ENCODE assay signal across 12 cellular contexts in genomic region chr17:17538417-17539391, GRCh38. TPM values are rescaled to one million over a fixed set of nuclear protein-coding genes. Genes with fewer than 3 reads are reported as not detected.
DNase-seq lines count a peak whose midpoint lies in the region; ATAC-seq and TF ChIP-seq lines count a peak whose summit lies in the region.
"Had no signal": no experiment of that assay in that cellular context is flagged by ENCODE, and none has a peak within 500 bp of the region (broad histone marks: within the 10 kb centered on the region; RNA-seq: fewer than 3 reads in every experiment).

No MANE protein-coding gene starts in this region.

- H3K27me3 ChIP-seq in MM.1S (replicated peaks; ENCODE audit: insufficient read depth, low read length), result no peaks in the 10 kb centered on the region
- no peaks in the 10 kb centered on the region for H3K27me3 ChIP-seq in CD4-positive, alpha-beta T cell (ENCODE audit: control insufficient read depth, insufficient read depth, low read length)

- H3K9me3 ChIP-seq in mucosa of descending colon (no peaks in the 10 kb centered on the region), MM.1S (replicated peaks; ENCODE audit: insufficient read depth, low read length) (no peaks in the 10 kb centered on the region)
- H3K9me3 ChIP-seq in CD4-positive, alpha-beta T cell (ENCODE audit: control insufficient read depth, low read length), result no peaks in the 10 kb centered on the region

- TF ChIP-seq CTCF in VCaP (conservative IDR thresholded peaks at IDR 0.05) (no peak), mucosa of descending colon (IDR thresholded peaks at IDR 0.05) (no peak), MM.1S (IDR thresholded peaks at IDR 0.05; ENCODE audit: low read length) (no peak)
- TF ChIP-seq CTCF in CD4-positive, alpha-beta T cell (IDR thresholded peaks at IDR 0.05), result no peak

- peak; percentile 73 for DNase-seq in DMS153 treated with DMSO at 0.1 percent for 48 hours (lab: John Stamatoyannopoulos, UW; ENCODE audit: unreplicated experiment)
- peak; percentile 97 for DNase-seq in NCI-H146 treated with DMSO at 0.1 percent for 48 hours (lab: John Stamatoyannopoulos, UW; ENCODE audit: unreplicated experiment)
- peak in 2 of 3 donors; percentile 52 to 82 for DNase-seq in mucosa of descending colon
- DNase-seq in kidney tubule cell (ENCODE audit: low spot score), result no peak
- no peak for DNase-seq in MM.1S
- no peak for DNase-seq in activated naive CD4-positive, alpha-beta T cell treated with anti-CD3 and anti-CD28 coated beads, Interleukin-2, amount 50 U/mL, for 72 hours (ENCODE audit: low spot score in 2 of 2)
- DNase-seq in CD4-positive, alpha-beta T cell, result no peak
- DNase-seq: activated CD4-positive, alpha-beta T cell treated with anti-CD3 and anti-CD28 coated beads for 48 hours; activated naive CD8-positive, alpha-beta T cell treated with anti-CD3 and anti-CD28 coated beads, Interleukin-2, amount 10 ng/mL, durations not matched to agents 7 days and 5 days; EL; stimulated activated CD4-positive, alpha-beta T cell treated with anti-CD3 and anti-CD28 coated beads, Interleukin-2, amount 100 ng/mL, for 24 hours had no signal

- no peak overlapping the region for H2AFZ ChIP-seq in MM.1S (ENCODE audit: low read length)

- H3K4me2 ChIP-seq in MM.1S (ENCODE audit: low read depth, low read length), result no peak overlapping the region

- intact Hi-C loops in mucosa of descending colon (cut with DNase I, micrococcal nuclease), result no loop called here
- intact Hi-C loops in CD4-positive, alpha-beta T cell (cut with DNase I, micrococcal nuclease), result no loop called here

- peaks cover 29% of the 10 kb centered on the region for H3K4me1 ChIP-seq in mucosa of descending colon (ENCODE audit: low read depth)
- H3K4me1 ChIP-seq in MM.1S (ENCODE audit: low read length), result no peaks in the 10 kb centered on the region

- ATAC-seq in mucosa of descending colon, result peak; percentile 82
- ATAC-seq in activated naive CD4-positive, alpha-beta T cell treated with anti-CD3 and anti-CD28 coated beads, Interleukin-2, amount 50 U/mL, for 72 hours, result no peak
- ATAC-seq in CD4-positive, alpha-beta T cell (ENCODE audit: poor library complexity), result no peak

- H3K27ac ChIP-seq in VCaP, result peak overlapping the region; percentile 97
- H3K27ac ChIP-seq in MM.1S (ENCODE audit: low read length), result no peak overlapping the region
- H3K27ac ChIP-seq in CD4-positive, alpha-beta T cell (ENCODE audit: low read depth, low read length), result no peak overlapping the region

- POLR2A ChIA-PET in CD4-positive, alpha-beta T cell (lab: Charles Lee), result no interaction called here

- no peaks in the 10 kb centered on the region for H3F3A ChIP-seq in MM.1S (ENCODE audit: insufficient read depth, low read length)

- no peak overlapping the region for H3K4me3 Mint-ChIP-seq in CD4-positive, alpha-beta T cell
- H3K4me3 Mint-ChIP-seq: activated naive CD8-positive, alpha-beta T cell treated with anti-CD3 and anti-CD28 coated beads, Interleukin-2, amount 10 ng/mL, durations not matched to agents 7 days and 5 days had no signal

- H3K9me3 Mint-ChIP-seq in activated naive CD4-positive, alpha-beta T cell treated with anti-CD3 and anti-CD28 coated beads, Interleukin-2, amount 50 U/mL, for 72 hours, result no peaks in the 10 kb centered on the region
- no peaks in the 10 kb centered on the region for H3K9me3 Mint-ChIP-seq in CD4-positive, alpha-beta T cell
- H3K9me3 Mint-ChIP-seq: activated naive CD8-positive, alpha-beta T cell treated with anti-CD3 and anti-CD28 coated beads, Interleukin-2, amount 10 ng/mL, durations not matched to agents 7 days and 5 days had no signal

- H4K20me1 ChIP-seq in MM.1S (ENCODE audit: insufficient read depth, low read length), result no peaks in the 10 kb centered on the region

- H3K27ac Mint-ChIP-seq in activated naive CD4-positive, alpha-beta T cell treated with anti-CD3 and anti-CD28 coated beads, Interleukin-2, amount 50 U/mL, for 72 hours, result peak overlapping the region in 1 of 2 donors; percentile 2
- H3K27ac Mint-ChIP-seq in CD4-positive, alpha-beta T cell, result no peak overlapping the region
- H3K27ac Mint-ChIP-seq: activated naive CD8-positive, alpha-beta T cell treated with anti-CD3 and anti-CD28 coated beads, Interleukin-2, amount 10 ng/mL, durations not matched to agents 7 days and 5 days had no signal

- H3K9ac ChIP-seq in MM.1S (ENCODE audit: low read length), result no peak overlapping the region

- peaks cover 4% of the 10 kb centered on the region for H3K36me3 ChIP-seq in mucosa of descending colon (ENCODE audit: low read depth)
- no peaks in the 10 kb centered on the region for H3K36me3 ChIP-seq in MM.1S (replicated peaks; ENCODE audit: insufficient read depth, low read length)

- no peaks in the 10 kb centered on the region for H3K36me3 Mint-ChIP-seq in activated naive CD4-positive, alpha-beta T cell treated with anti-CD3 and anti-CD28 coated beads, Interleukin-2, amount 50 U/mL, for 72 hours
- H3K36me3 Mint-ChIP-seq in CD4-positive, alpha-beta T cell (ENCODE audit: low read depth), result no peaks in the 10 kb centered on the region
- H3K36me3 Mint-ChIP-seq: activated naive CD8-positive, alpha-beta T cell treated with anti-CD3 and anti-CD28 coated beads, Interleukin-2, amount 10 ng/mL, durations not matched to agents 7 days and 5 days had no signal

- no peaks in the 10 kb centered on the region for H3K9me2 ChIP-seq in MM.1S (replicated peaks; ENCODE audit: insufficient read depth, low read length)

- no peaks in the 10 kb centered on the region for H3K27me3 Mint-ChIP-seq in CD4-positive, alpha-beta T cell
- H3K27me3 Mint-ChIP-seq: activated naive CD8-positive, alpha-beta T cell treated with anti-CD3 and anti-CD28 coated beads, Interleukin-2, amount 10 ng/mL, durations not matched to agents 7 days and 5 days had no signal

- CTCF ChIA-PET in CD4-positive, alpha-beta T cell (lab: Charles Lee), result interaction anchor here (0.7 kb wide), 1 partner anchor 8 kb away, joined by 3 read pairs; no protein-coding TSS in a partner anchor

- H3K4me3 ChIP-seq in mucosa of descending colon (no peak overlapping the region), MM.1S (ENCODE audit: low read length) (no peak overlapping the region)

- no peaks in the 10 kb centered on the region for H3K4me1 Mint-ChIP-seq in CD4-positive, alpha-beta T cell (ENCODE audit: low read depth)
- H3K4me1 Mint-ChIP-seq: activated naive CD8-positive, alpha-beta T cell treated with anti-CD3 and anti-CD28 coated beads, Interleukin-2, amount 10 ng/mL, durations not matched to agents 7 days and 5 days had no signal

- no peaks in the 10 kb centered on the region for H3K79me2 ChIP-seq in MM.1S (ENCODE audit: low read length)

RNA-seq across cellular contexts. Expression of gene RASD1, which starts 42.5 kb away (rescaled TPM):
- 10 to 100 TPM; 10.8 to 27.8 (median 19.2) TPM for total RNA-seq in mucosa of descending colon
- 1 to 10 TPM in 1 of 2 donors, under 1 TPM in 1; 0.71 to 1.2 TPM for total RNA-seq in activated naive CD4-positive, alpha-beta T cell treated with anti-CD3 and anti-CD28 coated beads, Interleukin-2, amount 50 U/mL, for 72 hours
- 1 to 10 TPM; 1.8 to 2.0 TPM for total RNA-seq in CD4-positive, alpha-beta T cell

RNA-seq across cellular contexts. Expression of gene PEMT, which starts 52.8 kb away (rescaled TPM):
- total RNA-seq in mucosa of descending colon, result 10 to 100 TPM; 15.4 to 18.3 (median 16.1) TPM
- 10 to 100 TPM in 1 of 2 donors, 1 to 10 TPM in 1; 6.3 to 27.5 TPM for total RNA-seq in activated naive CD4-positive, alpha-beta T cell treated with anti-CD3 and anti-CD28 coated beads, Interleukin-2, amount 50 U/mL, for 72 hours
- 10 to 100 TPM; 11.4 to 12.0 TPM for total RNA-seq in CD4-positive, alpha-beta T cell

Comparison
In these comparisons a context has a peak if more than half of its experiments do, and no peak if none do; other contexts are left out.
1. DNase-seq: peak in DMS153 treated with DMSO at 0.1 percent for 48 hours (single experiment), NCI-H146 treated with DMSO at 0.1 percent for 48 hours (single experiment) and mucosa of descending colon (2 of 3); none in kidney tubule cell (single experiment), MM.1S (single experiment), activated naive CD4-positive, alpha-beta T cell treated with anti-CD3 and anti-CD28 coated beads, Interleukin-2, amount 50 U/mL, for 72 hours (0 of 2) and CD4-positive, alpha-beta T cell (0 of 10).